Comparison of ENCODE assay signal across 8 cellular contexts in the genomic region with DNA sequence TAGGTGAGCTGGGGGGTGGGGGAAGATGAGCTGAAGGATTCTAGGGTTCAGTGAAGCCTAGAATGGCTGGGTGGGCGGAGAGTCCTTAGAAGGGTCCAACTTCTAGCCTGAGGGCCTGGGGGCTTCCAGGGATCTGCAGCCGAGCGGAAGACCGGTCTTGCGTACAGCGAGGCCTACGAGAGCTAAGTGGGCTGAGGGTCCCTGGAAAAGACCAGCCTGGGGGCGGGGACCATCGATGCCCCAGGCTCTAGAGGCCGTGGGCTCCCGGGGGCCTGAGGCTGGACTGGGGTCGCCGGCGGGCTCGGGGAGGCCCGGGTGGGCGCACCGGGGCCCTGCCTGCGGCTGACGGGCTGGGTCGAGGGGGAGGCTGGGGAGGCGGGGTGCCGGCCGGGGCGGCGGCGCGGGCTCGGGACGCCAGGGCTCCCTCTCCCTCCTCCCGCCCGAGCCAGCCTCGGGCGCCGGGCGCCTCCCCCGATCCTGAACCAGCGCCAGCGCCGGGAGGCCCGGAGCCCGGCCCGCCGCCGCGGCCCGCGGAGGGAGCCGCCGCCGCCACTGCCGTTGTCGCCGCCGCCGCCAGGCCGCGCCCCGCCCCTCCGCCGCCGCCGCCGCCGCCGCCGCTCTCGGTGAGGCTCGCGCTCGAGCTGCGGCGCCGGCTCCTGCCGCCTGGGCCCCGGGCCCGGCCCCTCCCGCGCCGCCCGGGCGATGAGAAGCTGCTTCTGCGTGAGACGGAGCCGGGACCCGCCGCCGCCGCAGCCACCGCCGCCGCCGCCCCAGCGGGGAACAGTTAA. TPM values are rescaled to one million over a fixed set of nuclear protein-coding genes. Genes with fewer than 3 reads are reported as not detected.
DNase-seq lines count a peak whose midpoint lies in the region; FAIRE-seq and TF ChIP-seq lines count a peak whose summit lies in the region.

A gene with protein sequence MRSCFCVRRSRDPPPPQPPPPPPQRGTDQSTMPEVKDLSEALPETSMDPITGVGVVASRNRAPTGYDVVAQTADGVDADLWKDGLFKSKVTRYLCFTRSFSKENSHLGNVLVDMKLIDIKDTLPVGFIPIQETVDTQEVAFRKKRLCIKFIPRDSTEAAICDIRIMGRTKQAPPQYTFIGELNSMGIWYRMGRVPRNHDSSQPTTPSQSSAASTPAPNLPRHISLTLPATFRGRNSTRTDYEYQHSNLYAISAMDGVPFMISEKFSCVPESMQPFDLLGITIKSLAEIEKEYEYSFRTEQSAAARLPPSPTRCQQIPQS (plus strand): TSS at position 602 of the 788 bp plus-strand sequence. CDS start 101 bp downstream, at position 703.

- CTCF ChIA-PET in MCF 10A (lab: Yijun Ruan, JAX): interaction anchor here (1.0 to 1.2 kb wide), 2 partner anchors 10 to 72 kb away, joined by 3 to 4 read pairs; no protein-coding TSS in a partner anchor

- H3K4me3 ChIP-seq in small intestine (ENCODE audit: low read depth in 1 of 2, low read length in 2 of 2): peak within 1 kb of the TSS; percentile 62 to 75

- intact Hi-C loops in MCF 10A (cut with micrococcal nuclease): no loop called here

- H3K36me3 Mint-ChIP-seq in MCF 10A (ENCODE audit: insufficient read depth, unreplicated experiment): no peaks in the 10 kb centered on the region

- H3K27me3 ChIP-seq in small intestine (ENCODE audit: control insufficient read depth in 2 of 2, insufficient read depth in 2 of 2, low read length in 2 of 2): no peaks in the 10 kb centered on the region

- peak within 1 kb of the TSS; percentile 71 for H3K4me3 Mint-ChIP-seq in MCF 10A (ENCODE audit: unreplicated experiment)

- TF ChIP-seq CTCF in MCF 10A (IDR thresholded peaks at IDR 0.05; ENCODE audit: unreplicated experiment): no peak

- peak; percentile 30 to 33 for DNase-seq in SHP77 (lab: John Stamatoyannopoulos, UW)
- DNase-seq in SHP77 treated with DMSO at 0.1 percent for 48 hours (lab: John Stamatoyannopoulos, UW): no peak
- DNase-seq in T-helper 9 cell: peak; percentile 49
- peak; percentile 25 for DNase-seq in MCF 10A (ENCODE audit: unreplicated experiment)
- peak; percentile 80 for DNase-seq in iPS-NIHi7 (ENCODE audit: extremely low spot score)
- DNase-seq in small intestine: peak; percentile 17
- DNase-seq in NCI-H2107 (lab: John Stamatoyannopoulos, UW): no peak
- DNase-seq in NCI-H1092 treated with DMSO at 0.1 percent for 48 hours (lab: John Stamatoyannopoulos, UW): no peak

- no peak for FAIRE-seq in small intestine (lab: Jason Lieb, UNC)

- H3K4me1 Mint-ChIP-seq in MCF 10A (ENCODE audit: insufficient read depth, unreplicated experiment): peaks cover 6% of the 10 kb centered on the region

- POLR2A ChIA-PET in MCF 10A (lab: Yijun Ruan, JAX): interaction anchor here (1.5 kb wide), 1 partner anchor 64 kb away, joined by 3 read pairs; no protein-coding TSS in a partner anchor

- no peaks in the 10 kb centered on the region for H3K36me3 ChIP-seq in small intestine (ENCODE audit: control insufficient read depth in 2 of 2, insufficient read depth in 2 of 2, low read length in 2 of 2)

- no TSS peak for BruUV-seq in MCF 10A (replicated peaks; lab: Mats Ljungman, UMichigan)

- 4 to 23% (median 17%) methylated on average over 19 to 94 of the region's 94 CpGs for WGBS in small intestine, 3 donors

- peak within 1 kb of the TSS; percentile 25 for H3K27ac Mint-ChIP-seq in MCF 10A (ENCODE audit: low read depth, unreplicated experiment)

- H3K4me1 ChIP-seq in small intestine (ENCODE audit: control insufficient read depth in 2 of 2, insufficient read depth in 1 of 2, low read depth in 1 of 2, low read length in 1 of 2): no peaks in the 10 kb centered on the region

- peak within 1 kb of the TSS; percentile 73 to 81 for H3K27ac ChIP-seq in small intestine (ENCODE audit: low read depth in 1 of 2, low read length in 1 of 2)

- no peaks in the 10 kb centered on the region for H3K9me3 ChIP-seq in small intestine (ENCODE audit: control insufficient read depth, low read depth)

- H3K9me3 Mint-ChIP-seq in MCF 10A (ENCODE audit: unreplicated experiment): no peaks in the 10 kb centered on the region

- no peaks in the 10 kb centered on the region for H3K27me3 Mint-ChIP-seq in MCF 10A (ENCODE audit: insufficient read depth, unreplicated experiment)

RNA-seq across cellular contexts. Expression of the gene that starts here (rescaled TPM):
- total RNA-seq in MCF 10A (2022): 4.1 and 5.5 TPM in 2 replicates
- polyA plus RNA-seq in small intestine: 1 to 10 TPM; 1.6 to 4.3 (median 4.1) TPM

Comparison
In these comparisons a context has a peak if more than half of its experiments do, and no peak if none do; other contexts are left out.
1. DNase-seq: peak in SHP77 (2 of 2), T-helper 9 cell (single experiment), MCF 10A (single experiment), iPS-NIHi7 (single experiment) and small intestine (single experiment); none in SHP77 treated with DMSO at 0.1 percent for 48 hours (single experiment), NCI-H2107 (single experiment) and NCI-H1092 treated with DMSO at 0.1 percent for 48 hours (single experiment).